ENCODE assay signal across 20 cellular contexts in the genomic region with DNA sequence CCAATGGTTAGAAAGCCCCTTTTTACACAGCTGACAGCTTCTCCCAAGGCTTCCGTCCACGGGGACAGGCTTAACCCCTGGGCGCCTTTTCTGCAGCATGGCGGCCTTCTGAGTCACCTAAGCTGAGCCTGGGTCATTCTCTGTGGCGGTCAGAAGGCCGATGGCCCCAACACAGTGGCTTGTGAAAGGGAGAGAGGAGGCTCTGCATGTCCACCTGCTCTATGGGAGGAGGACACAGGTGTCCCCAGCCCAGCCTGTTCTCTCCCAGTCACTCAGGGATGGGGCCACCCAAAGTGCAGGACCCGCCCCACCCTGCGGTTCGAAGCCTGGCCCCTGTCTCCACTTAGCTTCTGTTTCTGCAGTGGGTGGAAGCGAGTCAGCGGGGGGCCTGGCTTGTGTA.
"Had no signal": no experiment of that assay in that cellular context is flagged by ENCODE, and none has a peak within 500 bp of the region (broad histone marks: within the 10 kb centered on the region; RNA-seq: fewer than 3 reads in every experiment).

No MANE protein-coding gene starts in this region.

- H3K27me3 Mint-ChIP-seq: stimulated activated memory B cell treated with anti-CD40 and anti-IgM and Interleukin-4, amounts not matched to agents 10 μg/mL and 1 μg/mL and 100 μg/mL, for 72 hours; type B pancreatic cell had no signal

- H3K27me3 ChIP-seq: ascending aorta, pancreas, testis had no signal

- H3K36me3 ChIP-seq: ascending aorta, neutrophil, pancreas had no signal

- H3K4me3 Mint-ChIP-seq: activated naive CD4-positive, alpha-beta T cell treated with anti-CD3 and anti-CD28 coated beads, Interleukin-2, amount 10 ng/mL, durations not matched to agents 7 days and 5 days; natural killer cell; stimulated activated memory B cell treated with anti-CD40 and anti-IgM and Interleukin-4, amounts not matched to agents 10 μg/mL and 1 μg/mL and 100 μg/mL, for 72 hours; type B pancreatic cell had no signal

- DNase-seq: activated CD4-positive, CD25-positive, alpha-beta regulatory T cell treated with anti-CD3 and anti-CD28 coated beads, Interleukin-2, amount 50 U/mL, for 72 hours; activated CD8-positive, alpha-beta memory T cell treated with anti-CD3 and anti-CD28 coated beads for 24 hours; activated CD8-positive, alpha-beta memory T cell treated with anti-CD3 and anti-CD28 coated beads, Interleukin-2, amount 50 U/mL, for 48 hours; activated effector memory CD4-positive, alpha-beta T cell treated with Interleukin-2 at 50 U/mL for 16 hours; activated naive CD4-positive, alpha-beta T cell treated with anti-CD3 and anti-CD28 coated beads, Interleukin-2, amount 10 ng/mL, durations not matched to agents 7 days and 5 days; activated T-cell treated with anti-CD3 and anti-CD28 coated beads, Interleukin-2, amount 50 U/mL, for 48 hours; cerebellar nuclear complex; cortex of kidney; effector memory CD4-positive, alpha-beta T cell; esophagus squamous epithelium; mesenchymal stem cell; natural killer cell; pancreas; stimulated activated CD4-positive, alpha-beta T cell treated with anti-CD3 and anti-CD28 coated beads, Interleukin-4, amount 100 ng/mL, for 24 hours; testis had no signal

- H3K4me3 ChIP-seq: ascending aorta, esophagus squamous epithelium, pancreas, testis had no signal

- ATAC-seq: natural killer cell; pancreas; sciatic nerve; stimulated activated memory B cell treated with anti-CD40 and anti-IgM and Interleukin-4, amounts not matched to agents 10 μg/mL and 1 μg/mL and 100 μg/mL, for 72 hours had no signal

- H3K9me3 Mint-ChIP-seq: activated naive CD4-positive, alpha-beta T cell treated with anti-CD3 and anti-CD28 coated beads, Interleukin-2, amount 10 ng/mL, durations not matched to agents 7 days and 5 days; natural killer cell; stimulated activated memory B cell treated with anti-CD40 and anti-IgM and Interleukin-4, amounts not matched to agents 10 μg/mL and 1 μg/mL and 100 μg/mL, for 72 hours; type B pancreatic cell had no signal

- H3K36me3 Mint-ChIP-seq: activated naive CD4-positive, alpha-beta T cell treated with anti-CD3 and anti-CD28 coated beads, Interleukin-2, amount 10 ng/mL, durations not matched to agents 7 days and 5 days; natural killer cell; stimulated activated memory B cell treated with anti-CD40 and anti-IgM and Interleukin-4, amounts not matched to agents 10 μg/mL and 1 μg/mL and 100 μg/mL, for 72 hours; type B pancreatic cell had no signal

- FAIRE-seq: pancreas had no signal

- H3K27ac Mint-ChIP-seq: activated naive CD4-positive, alpha-beta T cell treated with anti-CD3 and anti-CD28 coated beads, Interleukin-2, amount 10 ng/mL, durations not matched to agents 7 days and 5 days; natural killer cell; stimulated activated memory B cell treated with anti-CD40 and anti-IgM and Interleukin-4, amounts not matched to agents 10 μg/mL and 1 μg/mL and 100 μg/mL, for 72 hours had no signal

- H3K9me3 ChIP-seq: ascending aorta, esophagus squamous epithelium, neutrophil, pancreas, testis had no signal
